In the genomic region with DNA sequence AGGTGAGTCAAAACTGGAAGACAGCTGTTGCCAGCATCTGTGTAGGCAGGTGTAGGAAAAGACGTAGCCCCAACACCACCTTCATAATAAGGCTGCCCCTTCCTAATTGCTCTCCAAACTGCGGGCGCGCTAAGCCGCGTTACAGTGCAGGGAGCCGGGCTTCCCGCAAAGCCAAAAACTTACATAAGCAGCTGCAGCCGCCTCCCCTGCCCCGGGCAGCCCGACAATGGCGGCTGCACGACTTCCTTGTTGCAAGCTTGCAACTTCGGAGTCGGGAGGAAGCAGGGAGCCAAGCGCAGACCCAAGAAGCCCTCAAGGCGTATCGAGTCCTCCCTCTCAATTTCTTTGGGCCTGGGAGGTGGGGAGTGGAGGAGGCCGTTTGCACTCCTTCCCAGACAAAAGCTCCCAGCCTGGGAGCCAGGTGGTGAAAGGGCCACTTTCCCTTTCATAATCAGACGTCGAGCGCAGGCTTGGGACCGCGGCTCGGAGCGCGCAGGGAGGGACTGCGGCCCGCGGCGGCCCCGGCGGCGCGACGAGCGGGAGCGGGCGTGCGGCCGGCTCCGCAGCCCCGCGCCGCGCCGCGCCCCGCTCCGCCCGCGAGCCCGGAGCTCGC, we compare ENCODE assay signal across 8 cellular contexts. TPM values are rescaled to one million over a fixed set of nuclear protein-coding genes. Genes with fewer than 3 reads are reported as not detected.
DNase-seq lines count a peak whose midpoint lies in the region; ATAC-seq and TF ChIP-seq lines count a peak whose summit lies in the region.

No MANE protein-coding gene starts in this region.

- POLR2A ChIA-PET in AG04450 (lab: Yijun Ruan, JAX) = interaction anchor here (0.6 to 4.9 kb wide), 3 partner anchors 17 to 1605 kb away, joined by 3 to 39 read pairs (median 4); no protein-coding TSS in a partner anchor
- POLR2A ChIA-PET in naive thymus-derived CD4-positive, alpha-beta T cell (lab: Charles Lee) = interaction anchor here (0.7 to 7.3 kb wide), 23 partner anchors 11 to 1700 kb away, joined by 3 to 267 read pairs (median 8); no protein-coding TSS in a partner anchor

- peaks cover 3 to 14% (median 13%) of the 10 kb centered on the region in 3 experiments for H3K36me3 ChIP-seq in naive thymus-derived CD4-positive, alpha-beta T cell (ENCODE audit: control insufficient read depth in 2 of 3, insufficient read depth in 3 of 3, low read length in 3 of 3)

- ATAC-seq in GM19023 (IDR thresholded peaks at IDR 0.05; ENCODE audit: unreplicated experiment) (peak; percentile 9), HG03175 (IDR thresholded peaks at IDR 0.05; ENCODE audit: unreplicated experiment) (peak; percentile 24)
- ATAC-seq in naive thymus-derived CD4-positive, alpha-beta T cell = peak; percentile 2
- no peak for ATAC-seq in stimulated activated naive CD8-positive, alpha-beta T cell treated with anti-CD3 and anti-CD28 coated beads, Interleukin-15, Interleukin-2, amounts not matched to agents 100 U/mL and 50 U/mL, for 24 hours

- TF ChIP-seq POLR2A in erythroblast (IDR thresholded peaks at IDR 0.05; ENCODE audit: low read length) = peak; percentile 55

- H3K9me3 ChIP-seq in AG04450 (ENCODE audit: control insufficient read depth, insufficient read depth, low read length) = no peaks in the 10 kb centered on the region
- no peaks in the 10 kb centered on the region for H3K9me3 ChIP-seq in naive thymus-derived CD4-positive, alpha-beta T cell (ENCODE audit: control insufficient read depth in 2 of 3, low read length in 3 of 3)

- H3K27me3 ChIP-seq in AG04450 (ENCODE audit: control insufficient read depth, insufficient read depth, low read length) = peaks cover 8% of the 10 kb centered on the region
- no peaks in the 10 kb centered on the region for H3K27me3 ChIP-seq in naive thymus-derived CD4-positive, alpha-beta T cell (ENCODE audit: control insufficient read depth in 2 of 2, insufficient read depth in 2 of 2, low read length in 2 of 2)

- peaks cover 24 to 37% of the 10 kb centered on the region in 2 donors for H3K4me1 ChIP-seq in naive thymus-derived CD4-positive, alpha-beta T cell (ENCODE audit: control insufficient read depth in 2 of 2, insufficient read depth in 2 of 2, low read length in 2 of 2)

- CTCF ChIA-PET in AG04450 (lab: Charles Lee) = interaction anchor here (0.6 to 0.7 kb wide), 2 partner anchors 283 to 340 kb away, joined by 3 to 6 read pairs; no protein-coding TSS in a partner anchor
- CTCF ChIA-PET in naive thymus-derived CD4-positive, alpha-beta T cell (lab: Charles Lee) = interaction anchor here (1.0 to 4.2 kb wide), 7 partner anchors 12 to 192 kb away, joined by 3 to 23 read pairs (median 3); no protein-coding TSS in a partner anchor

- peaks cover 0 to 6% (median 0%) of the 10 kb centered on the region in 5 donors for H3K27me3 Mint-ChIP-seq in naive thymus-derived CD4-positive, alpha-beta T cell

- no peaks in the 10 kb centered on the region for H3K9me3 Mint-ChIP-seq in naive thymus-derived CD4-positive, alpha-beta T cell

- peak overlapping the region; percentile 78 for H3K27ac ChIP-seq in AG04450 (ENCODE audit: low read depth, low read length)
- peak overlapping the region; percentile 87 for H3K27ac ChIP-seq in naive thymus-derived CD4-positive, alpha-beta T cell (ENCODE audit: low read depth, low read length)

- intact Hi-C loops in naive thymus-derived CD4-positive, alpha-beta T cell (cut with micrococcal nuclease) = loop anchor here (5.0 to 10.0 kb wide), 6 partner anchors 100 to 1690 kb away; a partner anchor contains a TSS

- H3K27ac Mint-ChIP-seq in naive thymus-derived CD4-positive, alpha-beta T cell = peak overlapping the region; percentile 95 to 98 (median 97)

- no peak for DNase-seq in AG04450 (ENCODE audit: low read depth, low spot score)
- DNase-seq in NOMO-1 treated with dmso at 0.1 percent for 144 hours (lab: John Stamatoyannopoulos, UW; ENCODE audit: unreplicated experiment) = peak; percentile 70
- DNase-seq in activated T-cell treated with anti-CD3 and anti-CD28 coated beads for 24 hours (ENCODE audit: low read depth) = peak; percentile 44
- peak; percentile 81 to 86 for DNase-seq in erythroblast (lab: John Stamatoyannopoulos, UW)
- peak; percentile 50 to 78 (median 72) for DNase-seq in naive thymus-derived CD4-positive, alpha-beta T cell
- peak; percentile 52 for DNase-seq in stimulated activated naive CD8-positive, alpha-beta T cell treated with anti-CD3 and anti-CD28 coated beads, Interleukin-15, Interleukin-2, amounts not matched to agents 100 U/mL and 50 U/mL, for 24 hours

- peaks cover 8 to 55% (median 47%) of the 10 kb centered on the region in 7 donors for H3K4me1 Mint-ChIP-seq in naive thymus-derived CD4-positive, alpha-beta T cell

- TF ChIP-seq CTCF in AG04450 (IDR thresholded peaks at IDR 0.05; ENCODE audit: low read depth, low read length) = no peak

- H3K4me3 ChIP-seq in AG04450 (ENCODE audit: low read depth, low read length) = peak overlapping the region; percentile 78
- peak overlapping the region; percentile 94 for H3K4me3 ChIP-seq in naive thymus-derived CD4-positive, alpha-beta T cell (ENCODE audit: low read length)

- H3K4me3 Mint-ChIP-seq in naive thymus-derived CD4-positive, alpha-beta T cell = peak overlapping the region; percentile 91 to 97 (median 95)

- peaks cover 9 to 23% (median 15%) of the 10 kb centered on the region in 5 donors for H3K36me3 Mint-ChIP-seq in naive thymus-derived CD4-positive, alpha-beta T cell

RNA-seq across cellular contexts. Expression of a gene that starts 0.8 kb away (rescaled TPM):
- polyA plus RNA-seq in AG04450 (2011; rRNA removed) = 11.7 and 17.7 TPM in 2 replicates
- 10.9 and 13.2 TPM in 2 replicates for polyA minus RNA-seq in AG04450 (2011; rRNA and poly(A)+ RNA removed)
- total RNA-seq in naive thymus-derived CD4-positive, alpha-beta T cell = 10 to 100 TPM; 22.9 to 49.5 (median 28.6) TPM
- polyA plus RNA-seq in naive thymus-derived CD4-positive, alpha-beta T cell = 10 to 100 TPM; 16.0 to 19.8 TPM
